In the genomic region with DNA sequence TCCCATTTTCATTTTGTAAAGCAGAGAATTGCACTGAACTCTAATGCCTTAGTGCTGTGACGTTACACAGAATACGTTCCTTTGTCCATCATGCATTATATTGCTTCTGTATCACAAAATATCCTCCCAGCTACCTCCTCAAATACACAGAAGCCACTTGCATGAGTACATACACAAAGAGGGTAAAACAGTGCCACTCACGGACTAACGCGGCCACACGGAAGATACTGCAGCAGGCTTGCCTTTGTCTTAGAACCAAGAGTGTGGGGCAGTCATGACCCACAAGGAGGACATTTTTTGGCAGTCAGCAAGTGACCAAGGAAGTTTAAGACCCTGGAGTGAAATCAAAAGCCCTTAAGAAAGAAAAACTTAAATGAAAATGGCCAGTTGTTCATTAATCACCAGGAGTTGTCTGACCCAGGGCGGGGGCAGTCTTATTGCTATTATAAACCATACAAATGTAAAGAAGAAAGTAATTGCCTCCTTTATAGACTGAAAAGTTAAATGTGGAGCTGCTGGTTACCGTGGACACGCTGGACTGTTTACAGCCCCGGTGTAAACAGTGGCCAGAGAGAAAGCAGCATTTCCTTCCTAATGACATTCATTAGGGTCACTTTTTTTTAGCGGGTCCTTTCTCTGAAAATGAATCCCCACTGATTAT, we compare ENCODE assay signal across 30 cellular contexts.
"Had no signal": no experiment of that assay in that cellular context is flagged by ENCODE, and none has a peak within 500 bp of the region (broad histone marks: within the 10 kb centered on the region; RNA-seq: fewer than 3 reads in every experiment).

No MANE protein-coding gene starts in this region.

- H3K4me1 ChIP-seq: ascending aorta, esophagus squamous epithelium, gastrocnemius medialis, left ventricle myocardium inferior, parathyroid adenoma, psoas muscle, sigmoid colon, stomach had no signal

- H3K27ac Mint-ChIP-seq: activated naive CD4-positive, alpha-beta T cell treated with anti-CD3 and anti-CD28 coated beads, Interleukin-2, amount 10 ng/mL, durations not matched to agents 7 days and 5 days; activated naive CD8-positive, alpha-beta T cell treated with anti-CD3 and anti-CD28 coated beads, Interleukin-2, amount 10 ng/mL, durations not matched to agents 7 days and 5 days; activated T-cell treated with anti-CD3 and anti-CD28 coated beads, Interleukin-2, amount 50 U/mL, for 24 hours; naive thymus-derived CD4-positive, alpha-beta T cell; stimulated activated memory B cell treated with anti-CD40 and anti-IgM and Interleukin-4, amounts not matched to agents 10 μg/mL and 1 μg/mL and 100 μg/mL, for 72 hours had no signal

- H3K27me3 Mint-ChIP-seq: activated naive CD8-positive, alpha-beta T cell treated with anti-CD3 and anti-CD28 coated beads, Interleukin-2, amount 10 ng/mL, durations not matched to agents 7 days and 5 days had no signal

- H3K27ac ChIP-seq: ascending aorta, cardiac muscle cell, epithelial cell of prostate, esophagus squamous epithelium, gastrocnemius medialis, left ventricle myocardium inferior, parathyroid adenoma, psoas muscle, sigmoid colon, stomach, thyroid gland had no signal

- H3K27me3 ChIP-seq: ascending aorta, thyroid gland had no signal

- DNase-seq: activated CD4-positive, alpha-beta T cell treated with anti-CD3 and anti-CD28 coated beads for 4 hours; activated CD4-positive, alpha-beta T cell treated with anti-CD3 and anti-CD28 coated beads, Interleukin-2, amount 50 U/mL, for 4 hours; activated CD8-positive, alpha-beta memory T cell treated with anti-CD3 and anti-CD28 coated beads, Interleukin-2, amount 50 U/mL, for 48 hours; activated gamma-delta T cell; activated naive CD4-positive, alpha-beta T cell treated with anti-CD3 and anti-CD28 coated beads, Interleukin-2, amount 10 ng/mL, durations not matched to agents 7 days and 5 days; activated naive CD8-positive, alpha-beta T cell treated with anti-CD3 and anti-CD28 coated beads, Interleukin-2, amount 10 ng/mL, durations not matched to agents 7 days and 5 days; activated T-cell treated with anti-CD3 and anti-CD28 coated beads, Interleukin-2, amount 50 U/mL, for 24 hours; esophagus squamous epithelium; gastrocnemius medialis; glutamatergic neuron; hippocampal formation; left ventricle myocardium inferior; mesendoderm; naive thymus-derived CD4-positive, alpha-beta T cell; occipital lobe; psoas muscle; sigmoid colon; small intestine; stimulated activated CD4-positive, alpha-beta T cell treated with anti-CD3 and anti-CD28 coated beads, Interleukin-1b, Interleukin-23, amount 100 ng/mL, for 48 hours; stimulated activated CD4-positive, alpha-beta T cell treated with anti-CD3 and anti-CD28 coated beads, Interleukin-4, amount 100 ng/mL, for 4 hours; stimulated activated CD8-positive, alpha-beta memory T cell treated with anti-CD3 and anti-CD28 coated beads, Interleukin-4, amount 100 ng/mL, for 48 hours; thyroid gland had no signal

- H3K4me3 ChIP-seq: ascending aorta, cardiac muscle cell, esophagus squamous epithelium, gastrocnemius medialis, left ventricle myocardium inferior, lung, psoas muscle, sigmoid colon, stomach, thyroid gland had no signal

- H3K9me3 ChIP-seq: ascending aorta, esophagus squamous epithelium, gastrocnemius medialis, left ventricle myocardium inferior, psoas muscle, sigmoid colon, stomach, thyroid gland had no signal

- H3K4me1 Mint-ChIP-seq: activated naive CD4-positive, alpha-beta T cell treated with anti-CD3 and anti-CD28 coated beads, Interleukin-2, amount 10 ng/mL, durations not matched to agents 7 days and 5 days; activated naive CD8-positive, alpha-beta T cell treated with anti-CD3 and anti-CD28 coated beads, Interleukin-2, amount 10 ng/mL, durations not matched to agents 7 days and 5 days; naive thymus-derived CD4-positive, alpha-beta T cell; stimulated activated memory B cell treated with anti-CD40 and anti-IgM and Interleukin-4, amounts not matched to agents 10 μg/mL and 1 μg/mL and 100 μg/mL, for 72 hours had no signal

- H3K9me3 Mint-ChIP-seq: activated naive CD4-positive, alpha-beta T cell treated with anti-CD3 and anti-CD28 coated beads, Interleukin-2, amount 10 ng/mL, durations not matched to agents 7 days and 5 days; activated naive CD8-positive, alpha-beta T cell treated with anti-CD3 and anti-CD28 coated beads, Interleukin-2, amount 10 ng/mL, durations not matched to agents 7 days and 5 days; activated T-cell treated with anti-CD3 and anti-CD28 coated beads, Interleukin-2, amount 50 U/mL, for 24 hours; stimulated activated memory B cell treated with anti-CD40 and anti-IgM and Interleukin-4, amounts not matched to agents 10 μg/mL and 1 μg/mL and 100 μg/mL, for 72 hours had no signal

- H3K36me3 Mint-ChIP-seq: activated naive CD4-positive, alpha-beta T cell treated with anti-CD3 and anti-CD28 coated beads, Interleukin-2, amount 10 ng/mL, durations not matched to agents 7 days and 5 days; activated naive CD8-positive, alpha-beta T cell treated with anti-CD3 and anti-CD28 coated beads, Interleukin-2, amount 10 ng/mL, durations not matched to agents 7 days and 5 days; brain; naive thymus-derived CD4-positive, alpha-beta T cell; stimulated activated memory B cell treated with anti-CD40 and anti-IgM and Interleukin-4, amounts not matched to agents 10 μg/mL and 1 μg/mL and 100 μg/mL, for 72 hours had no signal

- H3K36me3 ChIP-seq: ascending aorta, cardiac muscle cell, esophagus squamous epithelium, gastrocnemius medialis, left ventricle myocardium inferior, sigmoid colon, stomach, thyroid gland had no signal

- ATAC-seq: gastrocnemius medialis; naive thymus-derived CD4-positive, alpha-beta T cell; psoas muscle; stimulated activated memory B cell treated with anti-CD40 and anti-IgM and Interleukin-4, amounts not matched to agents 10 μg/mL and 1 μg/mL and 100 μg/mL, for 72 hours had no signal

- H3K4me3 Mint-ChIP-seq: activated naive CD4-positive, alpha-beta T cell treated with anti-CD3 and anti-CD28 coated beads, Interleukin-2, amount 10 ng/mL, durations not matched to agents 7 days and 5 days; activated naive CD8-positive, alpha-beta T cell treated with anti-CD3 and anti-CD28 coated beads, Interleukin-2, amount 10 ng/mL, durations not matched to agents 7 days and 5 days; activated T-cell treated with anti-CD3 and anti-CD28 coated beads, Interleukin-2, amount 50 U/mL, for 24 hours; brain; naive thymus-derived CD4-positive, alpha-beta T cell; stimulated activated memory B cell treated with anti-CD40 and anti-IgM and Interleukin-4, amounts not matched to agents 10 μg/mL and 1 μg/mL and 100 μg/mL, for 72 hours had no signal
